In the genomic region with DNA sequence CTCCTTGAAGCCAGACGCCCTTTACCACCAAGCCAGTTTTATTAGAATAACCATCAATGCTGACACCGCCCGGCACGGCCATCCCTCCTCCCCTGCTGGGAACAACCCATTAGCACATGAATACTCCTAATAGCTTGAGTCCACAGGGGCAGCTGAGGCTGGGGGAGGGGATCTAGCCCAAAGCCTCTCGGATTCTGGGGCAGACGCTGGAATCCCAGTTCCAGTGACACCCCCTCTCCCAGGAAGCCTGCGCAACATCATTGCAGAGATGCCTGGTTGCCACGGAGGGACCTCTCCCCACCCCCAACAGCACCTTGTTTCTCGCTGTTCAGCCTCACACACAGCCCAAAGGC, we compare ENCODE assay signal across 9 cellular contexts. TPM values are rescaled to one million over a fixed set of nuclear protein-coding genes. Genes with fewer than 3 reads are reported as not detected.
A peak's percentile ranks its signal among the peaks of the same experiment; 100 is the strongest.
DNase-seq lines count a peak whose midpoint lies in the region; ATAC-seq and TF ChIP-seq lines count a peak whose summit lies in the region.
"Had no signal": no experiment of that assay in that cellular context is flagged by ENCODE, and none has a peak within 500 bp of the region (broad histone marks: within the 10 kb centered on the region; RNA-seq: fewer than 3 reads in every experiment).

No MANE protein-coding gene starts in this region.

- H2BK20ac ChIP-seq in H9 (ENCODE audit: low read depth, low read length, poor library complexity, severe bottlenecking) = no peak overlapping the region

- no peak overlapping the region for H2BK5ac ChIP-seq in H9 (ENCODE audit: insufficient read length, low read length)

- H3K9me3 Mint-ChIP-seq in H9 = no peaks in the 10 kb centered on the region; a peak in 2 of 5 replicates
- H3K9me3 Mint-ChIP-seq in activated T-helper 17 cell treated with anti-CD3 and anti-CD28 coated beads, Interleukin-2, amount 50 U/mL, for 72 hours = no peaks in the 10 kb centered on the region
- no peaks in the 10 kb centered on the region for H3K9me3 Mint-ChIP-seq in immature natural killer cell
- H3K9me3 Mint-ChIP-seq in activated CD8-positive, alpha-beta T cell treated with anti-CD3 and anti-CD28 coated beads for 36 hours = no peaks in the 10 kb centered on the region

- H3K79me1 ChIP-seq in H9 (ENCODE audit: insufficient read depth, low read depth, low read length, poor library complexity, severe bottlenecking) = no peaks in the 10 kb centered on the region

- H3K4me1 Mint-ChIP-seq in H9 = peaks cover 54 to 57% of the 10 kb centered on the region in 2 experiments
- H3K4me1 Mint-ChIP-seq in activated T-helper 17 cell treated with anti-CD3 and anti-CD28 coated beads, Interleukin-2, amount 50 U/mL, for 72 hours = peaks cover 4% of the 10 kb centered on the region
- peaks cover 10 to 12% of the 10 kb centered on the region in 2 donors for H3K4me1 Mint-ChIP-seq in immature natural killer cell
- H3K4me1 Mint-ChIP-seq in activated CD8-positive, alpha-beta T cell treated with anti-CD3 and anti-CD28 coated beads for 36 hours (ENCODE audit: low read depth) = peaks cover 9% of the 10 kb centered on the region

- H3K27me3 Mint-ChIP-seq in H9 (ENCODE audit: low read depth) (peaks cover 36% of the 10 kb centered on the region), immature natural killer cell (ENCODE audit: low read depth in 3 of 3) (peaks cover 10 to 20% (median 19%) of the 10 kb centered on the region in 3 donors)
- H3K27me3 Mint-ChIP-seq in activated T-helper 17 cell treated with anti-CD3 and anti-CD28 coated beads, Interleukin-2, amount 50 U/mL, for 72 hours = peaks cover 36% of the 10 kb centered on the region
- H3K27me3 Mint-ChIP-seq in activated CD8-positive, alpha-beta T cell treated with anti-CD3 and anti-CD28 coated beads for 36 hours = peaks cover 38% of the 10 kb centered on the region

- no peak for ATAC-seq in activated T-helper 17 cell treated with anti-CD3 and anti-CD28 coated beads, Interleukin-2, amount 50 U/mL, for 72 hours (replicated peaks)
- no peak for ATAC-seq in HG03175 (IDR thresholded peaks at IDR 0.05; ENCODE audit: unreplicated experiment)
- ATAC-seq in activated CD8-positive, alpha-beta T cell treated with anti-CD3 and anti-CD28 coated beads for 36 hours = no peak

- intact Hi-C loops in activated CD8-positive, alpha-beta T cell treated with anti-CD3 and anti-CD28 coated beads for 36 hours (cut with micrococcal nuclease) = loop anchor here (10.0 kb wide), 1 partner anchor 181 kb away; no protein-coding TSS in a partner anchor

- H3K36me3 Mint-ChIP-seq in H9 (ENCODE audit: insufficient read depth in 1 of 3, low read depth in 3 of 3) (peaks cover 0 to 6% (median 0%) of the 10 kb centered on the region in 3 experiments; a peak in 2 of 7 replicates), immature natural killer cell (no peaks in the 10 kb centered on the region)
- H3K36me3 Mint-ChIP-seq in activated T-helper 17 cell treated with anti-CD3 and anti-CD28 coated beads, Interleukin-2, amount 50 U/mL, for 72 hours (ENCODE audit: low read depth) = no peaks in the 10 kb centered on the region
- no peaks in the 10 kb centered on the region for H3K36me3 Mint-ChIP-seq in activated CD8-positive, alpha-beta T cell treated with anti-CD3 and anti-CD28 coated beads for 36 hours (ENCODE audit: low read depth)

- no peak overlapping the region for H3T11ph ChIP-seq in H9 (ENCODE audit: low read length)

- no peak overlapping the region for H4K5ac ChIP-seq in H9 (ENCODE audit: insufficient read length, low read depth, low read length)

- peak overlapping the region; percentile 62 for H3K18ac ChIP-seq in H9 (ENCODE audit: insufficient read length, low read depth, low read length)

- H2AK5ac ChIP-seq in H9 (ENCODE audit: insufficient read length, low read length) = no peak overlapping the region

- H3K4me2 ChIP-seq in H9 (ENCODE audit: insufficient read depth, insufficient read length, low read length) = peak overlapping the region; percentile 81

- H3K9ac ChIP-seq in H9 (ENCODE audit: extremely low read depth, insufficient read length, low read length) = no peak overlapping the region

- POLR2A ChIA-PET in activated CD8-positive, alpha-beta T cell treated with anti-CD3 and anti-CD28 coated beads for 36 hours (lab: Charles Lee) = no interaction called here

- H3K9me3 ChIP-seq in BE2C (no peaks in the 10 kb centered on the region; the same call in 1 of the 2 replicates), H9 (ENCODE audit: control insufficient read depth, low read depth, low read length) (no peaks in the 10 kb centered on the region)

- H4K8ac ChIP-seq in H9 (replicated peaks; ENCODE audit: insufficient read length, low read depth, low read length) = no peak overlapping the region

- no peak overlapping the region for H4K91ac ChIP-seq in H9 (ENCODE audit: insufficient read length, low read depth, low read length)

- CTCF ChIA-PET in activated CD8-positive, alpha-beta T cell treated with anti-CD3 and anti-CD28 coated beads for 36 hours (lab: Charles Lee) = interaction anchor here (0.5 to 4.2 kb wide), 20 partner anchors 9 to 532 kb away, joined by 3 to 42 read pairs (median 4); no protein-coding TSS in a partner anchor

- H3K27ac Mint-ChIP-seq in H9 (peak overlapping the region; percentile 94 to 98 (median 98)), immature natural killer cell (no peak overlapping the region)
- H3K27ac Mint-ChIP-seq in activated T-helper 17 cell treated with anti-CD3 and anti-CD28 coated beads, Interleukin-2, amount 50 U/mL, for 72 hours = no peak overlapping the region
- no peak overlapping the region for H3K27ac Mint-ChIP-seq in activated CD8-positive, alpha-beta T cell treated with anti-CD3 and anti-CD28 coated beads for 36 hours

- no peak overlapping the region for H3K23ac ChIP-seq in H9 (ENCODE audit: insufficient read length, low read depth, low read length)

- no peak overlapping the region for H2BK15ac ChIP-seq in H9 (ENCODE audit: low read depth, low read length)

- H2AFZ ChIP-seq in H9 (ENCODE audit: low read length) = no peak overlapping the region

- no CpG with 5 or more reads among the region's 9 CpGs for WGBS in H9 (ENCODE audit: extremely low coverage, insufficient read length, low lambda C conversion rate)

- H3K27me3 ChIP-seq in BE2C (peaks cover 21% of the 10 kb centered on the region), H9 (ENCODE audit: insufficient read depth, low read length) (no peaks in the 10 kb centered on the region)

- H3K23me2 ChIP-seq in H9 (ENCODE audit: insufficient read length, low read depth, low read length, poor library complexity, severe bottlenecking) = peaks cover 14% of the 10 kb centered on the region

- peaks cover 15% of the 10 kb centered on the region for H3K4me1 ChIP-seq in BE2C
- peaks cover 10% of the 10 kb centered on the region for H3K4me1 ChIP-seq in H9 (ENCODE audit: insufficient read depth, low read length)

- H3K79me2 ChIP-seq in H9 (ENCODE audit: insufficient read depth, low read length) = peaks cover 5% of the 10 kb centered on the region; the same call in 1 of the 2 replicates

- no peak overlapping the region for H2BK12ac ChIP-seq in H9 (ENCODE audit: insufficient read length, low read depth, low read length)

- H3K14ac ChIP-seq in H9 (ENCODE audit: insufficient read depth, low read length) = 0 out of 2 replicates have a peak overlapping the region, but pooled peaks have one; percentile 20

- H3K4me3 ChIP-seq in BE2C (ENCODE audit: low read depth, low read length) = peak overlapping the region; percentile 61

- no peak for TF ChIP-seq CTCF in BE2C (IDR thresholded peaks at IDR 0.05; ENCODE audit: low read depth, low read length)
- no peak for TF ChIP-seq CTCF in H9 (conservative IDR thresholded peaks at IDR 0.05)
- no peak for TF ChIP-seq CTCF in GM20000 (IDR thresholded peaks at IDR 0.05; ENCODE audit: extremely low read depth, missing control alignments)
- no peak for TF ChIP-seq CTCF in activated CD8-positive, alpha-beta T cell treated with anti-CD3 and anti-CD28 coated beads for 36 hours (IDR thresholded peaks at IDR 0.05)

- H3K4me3 Mint-ChIP-seq in H9 = peak overlapping the region; percentile 56 to 72
- peak overlapping the region; percentile 57 for H3K4me3 Mint-ChIP-seq in activated T-helper 17 cell treated with anti-CD3 and anti-CD28 coated beads, Interleukin-2, amount 50 U/mL, for 72 hours
- peak overlapping the region; percentile 66 to 77 (median 71) for H3K4me3 Mint-ChIP-seq in immature natural killer cell
- no peak overlapping the region for H3K4me3 Mint-ChIP-seq in activated CD8-positive, alpha-beta T cell treated with anti-CD3 and anti-CD28 coated beads for 36 hours

- no peaks in the 10 kb centered on the region for H3K36me3 ChIP-seq in BE2C

- no peak overlapping the region for H2BK120ac ChIP-seq in H9 (ENCODE audit: low read depth, low read length, poor library complexity, severe bottlenecking)

- H4K20me1 ChIP-seq in H9 (ENCODE audit: control insufficient read depth, insufficient read depth, insufficient read length) = no peaks in the 10 kb centered on the region

- DNase-seq in BE2C = no peak
- DNase-seq in H9 = peak; percentile 93
- DNase-seq in immature natural killer cell = no peak
- no peak for DNase-seq in GM20000 (ENCODE audit: low spot score)
- no peak for DNase-seq in activated CD8-positive, alpha-beta T cell treated with anti-CD3 and anti-CD28 coated beads for 36 hours
- DNase-seq in pons (ENCODE audit: low spot score) = no peak

- no peak overlapping the region for H3K4ac ChIP-seq in H9 (ENCODE audit: low read depth, low read length)

- no peak overlapping the region for H3K56ac ChIP-seq in H9 (ENCODE audit: insufficient read length, low read depth, low read length)

- peak overlapping the region; percentile 38 for H3K27ac ChIP-seq in H9 (ENCODE audit: insufficient read length, low read depth, low read length)

RNA-seq across cellular contexts. Expression of gene LINGO1, which starts 1.2 kb away (rescaled TPM):
- polyA plus RNA-seq in BE2C (2012; ENCODE audit: insufficient read depth, insufficient read length, low read depth) = 44.0 TPM
- 41.6 and 42.6 TPM in 2 replicates for total RNA-seq in H9 (2021)
- total RNA-seq in activated T-helper 17 cell treated with anti-CD3 and anti-CD28 coated beads, Interleukin-2, amount 50 U/mL, for 72 hours = not detected
- not detected for polyA plus RNA-seq in immature natural killer cell
- total RNA-seq in activated CD8-positive, alpha-beta T cell treated with anti-CD3 and anti-CD28 coated beads for 36 hours = not detected
- total RNA-seq: activated CD8-positive, alpha-beta memory T cell treated with anti-CD3 and anti-CD28 coated beads for 36 hours had no signal

Comparison
In these comparisons a context has a peak if more than half of its experiments do, and no peak if none do; other contexts are left out.
1. H3K27ac Mint-ChIP-seq: peak in H9 (3 of 3); none in activated T-helper 17 cell treated with anti-CD3 and anti-CD28 coated beads, Interleukin-2, amount 50 U/mL, for 72 hours (single experiment), immature natural killer cell (0 of 6) and activated CD8-positive, alpha-beta T cell treated with anti-CD3 and anti-CD28 coated beads for 36 hours (single experiment).
2. RNA of gene LINGO1, which starts 1.2 kb away (total RNA-seq): 41.6 to 42.6 TPM in H9; not detected in activated T-helper 17 cell treated with anti-CD3 and anti-CD28 coated beads, Interleukin-2, amount 50 U/mL, for 72 hours and not detected in activated CD8-positive, alpha-beta T cell treated with anti-CD3 and anti-CD28 coated beads for 36 hours; every median in the first group is over 10 times any median in the second.